1 cellular context compared by ENCODE assay signal in the genomic region with DNA sequence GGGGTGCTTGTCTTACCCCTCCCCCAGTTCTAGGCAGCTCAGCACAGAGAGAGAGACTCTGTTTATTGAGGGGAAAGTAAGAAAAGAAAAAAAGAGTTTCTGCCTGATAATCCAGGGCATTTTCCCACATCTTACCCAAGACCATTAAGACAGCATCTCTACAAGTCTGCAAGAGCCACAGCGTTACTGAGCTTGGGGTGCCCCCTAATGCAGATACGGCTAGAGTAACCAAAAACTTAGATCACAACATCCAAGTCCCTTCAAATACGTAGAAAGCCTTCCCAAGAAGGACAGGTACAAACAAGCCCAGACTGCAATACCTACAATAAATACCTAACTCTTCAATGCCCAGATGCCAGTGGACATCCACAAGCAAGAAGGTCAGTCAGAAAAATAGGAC.
TF ChIP-seq lines count a peak whose summit lies in the region.

No MANE protein-coding gene starts in this region.

TF ChIP-seq in Ishikawa, 13 proteins besides CTCF, POLR2A, EP300 and RAD21 (continued from another document):
- TF ChIP-seq CEBPB (IDR thresholded peaks at IDR 0.05): no peak
- no peak for TF ChIP-seq FOXM1 (IDR thresholded peaks at IDR 0.05; ENCODE audit: borderline replicate concordance, low read depth)
- TF ChIP-seq NFIC (IDR thresholded peaks at IDR 0.05): no peak
- TF ChIP-seq, protein P1, sequence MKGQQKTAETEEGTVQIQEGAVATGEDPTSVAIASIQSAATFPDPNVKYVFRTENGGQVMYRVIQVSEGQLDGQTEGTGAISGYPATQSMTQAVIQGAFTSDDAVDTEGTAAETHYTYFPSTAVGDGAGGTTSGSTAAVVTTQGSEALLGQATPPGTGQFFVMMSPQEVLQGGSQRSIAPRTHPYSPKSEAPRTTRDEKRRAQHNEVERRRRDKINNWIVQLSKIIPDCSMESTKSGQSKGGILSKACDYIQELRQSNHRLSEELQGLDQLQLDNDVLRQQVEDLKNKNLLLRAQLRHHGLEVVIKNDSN (IDR thresholded peaks at IDR 0.05): no peak
- no peak for TF ChIP-seq TCF12 (IDR thresholded peaks at IDR 0.05; ENCODE audit: low read depth)
- no peak for TF ChIP-seq TEAD4 (IDR thresholded peaks at IDR 0.05)
- no peak for TF ChIP-seq ZBTB7A (IDR thresholded peaks at IDR 0.05; ENCODE audit: low read depth)
- TF ChIP-seq, protein P2, sequence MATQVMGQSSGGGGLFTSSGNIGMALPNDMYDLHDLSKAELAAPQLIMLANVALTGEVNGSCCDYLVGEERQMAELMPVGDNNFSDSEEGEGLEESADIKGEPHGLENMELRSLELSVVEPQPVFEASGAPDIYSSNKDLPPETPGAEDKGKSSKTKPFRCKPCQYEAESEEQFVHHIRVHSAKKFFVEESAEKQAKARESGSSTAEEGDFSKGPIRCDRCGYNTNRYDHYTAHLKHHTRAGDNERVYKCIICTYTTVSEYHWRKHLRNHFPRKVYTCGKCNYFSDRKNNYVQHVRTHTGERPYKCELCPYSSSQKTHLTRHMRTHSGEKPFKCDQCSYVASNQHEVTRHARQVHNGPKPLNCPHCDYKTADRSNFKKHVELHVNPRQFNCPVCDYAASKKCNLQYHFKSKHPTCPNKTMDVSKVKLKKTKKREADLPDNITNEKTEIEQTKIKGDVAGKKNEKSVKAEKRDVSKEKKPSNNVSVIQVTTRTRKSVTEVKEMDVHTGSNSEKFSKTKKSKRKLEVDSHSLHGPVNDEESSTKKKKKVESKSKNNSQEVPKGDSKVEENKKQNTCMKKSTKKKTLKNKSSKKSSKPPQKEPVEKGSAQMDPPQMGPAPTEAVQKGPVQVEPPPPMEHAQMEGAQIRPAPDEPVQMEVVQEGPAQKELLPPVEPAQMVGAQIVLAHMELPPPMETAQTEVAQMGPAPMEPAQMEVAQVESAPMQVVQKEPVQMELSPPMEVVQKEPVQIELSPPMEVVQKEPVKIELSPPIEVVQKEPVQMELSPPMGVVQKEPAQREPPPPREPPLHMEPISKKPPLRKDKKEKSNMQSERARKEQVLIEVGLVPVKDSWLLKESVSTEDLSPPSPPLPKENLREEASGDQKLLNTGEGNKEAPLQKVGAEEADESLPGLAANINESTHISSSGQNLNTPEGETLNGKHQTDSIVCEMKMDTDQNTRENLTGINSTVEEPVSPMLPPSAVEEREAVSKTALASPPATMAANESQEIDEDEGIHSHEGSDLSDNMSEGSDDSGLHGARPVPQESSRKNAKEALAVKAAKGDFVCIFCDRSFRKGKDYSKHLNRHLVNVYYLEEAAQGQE (IDR thresholded peaks at IDR 0.05; ENCODE audit: low read depth): no peak
- TF ChIP-seq EGR1 (IDR thresholded peaks at IDR 0.05): no peak
- no peak for TF ChIP-seq YY1 (IDR thresholded peaks at IDR 0.05; ENCODE audit: low read depth)
